ENCODE assay signal across 17 cellular contexts in the genomic region with DNA sequence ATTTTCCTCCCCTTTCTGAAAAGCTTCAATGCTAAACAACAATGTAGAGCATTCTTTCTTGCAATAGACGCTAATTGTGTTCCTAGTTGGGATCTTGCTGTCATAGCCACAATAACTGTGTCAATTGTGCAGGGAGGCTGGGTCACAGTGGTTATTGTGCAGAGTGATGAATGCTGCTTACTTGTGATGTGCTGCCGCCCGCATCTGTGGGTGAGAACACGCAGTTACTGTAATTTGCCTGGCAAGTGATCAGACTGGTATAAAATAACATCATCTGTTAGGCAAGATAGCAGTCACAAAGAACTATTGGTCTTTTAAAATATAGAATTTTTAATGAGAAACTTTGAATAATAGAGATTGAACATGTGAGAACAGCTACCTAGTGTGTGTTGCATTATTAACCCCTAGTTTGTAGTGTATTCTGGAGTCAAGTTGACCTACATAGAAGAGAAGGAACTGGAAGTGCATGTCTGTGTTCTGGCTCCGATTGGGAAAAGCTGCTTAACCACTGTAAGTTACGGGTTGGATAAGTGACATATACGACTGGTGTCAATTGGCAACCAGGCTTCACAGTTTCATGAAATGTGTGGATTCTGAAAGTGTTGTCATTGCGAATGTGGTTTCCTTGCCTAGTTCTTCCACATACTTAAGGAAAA. TPM values are rescaled to one million over a fixed set of nuclear protein-coding genes. Genes with fewer than 3 reads are reported as not detected.
DNase-seq lines count a peak whose midpoint lies in the region; ATAC-seq lines count a peak whose summit lies in the region.
"Had no signal": no experiment of that assay in that cellular context is flagged by ENCODE, and none has a peak within 500 bp of the region (broad histone marks: within the 10 kb centered on the region; RNA-seq: fewer than 3 reads in every experiment).

No MANE protein-coding gene starts in this region.

- ATAC-seq in HG03354 (IDR thresholded peaks at IDR 0.05; ENCODE audit: poor library complexity, severe bottlenecking, unreplicated experiment): no peak
- ATAC-seq in HG03520 (IDR thresholded peaks at IDR 0.05; ENCODE audit: unreplicated experiment): no peak
- no peak for ATAC-seq in GM21723 (IDR thresholded peaks at IDR 0.05; ENCODE audit: unreplicated experiment)

- intact Hi-C loops in posterior cingulate gyrus (cut with DNase I): no loop called here

- DNase-seq in G401 (ENCODE audit: low spot score) (peak; percentile 71), anterior cingulate cortex (lab: John Stamatoyannopoulos, UW) (peak in 54 of 58 donors; percentile 14 to 94 (median 70)), hippocampal formation (lab: John Stamatoyannopoulos, UW) (peak; percentile 83 to 97), posterior cingulate gyrus (peak; percentile 55 to 96 (median 76)), NCI-H748 (lab: John Stamatoyannopoulos, UW; ENCODE audit: unreplicated experiment) (no peak)
- DNase-seq: activated CD4-positive, alpha-beta T cell treated with anti-CD3 and anti-CD28 coated beads, Interleukin-2, amount 50 U/mL, for 4 hours; activated naive CD4-positive, alpha-beta T cell; amniotic stem cell; CD8-positive, alpha-beta memory T cell; kidney glomerular epithelial cell; NCI-H2107; NCI-H524; OCI-M1; thyroid gland had no signal

- in situ Hi-C loops in G401 (cut with HindIII; ENCODE audit: low sequenced_read_pairs): no loop called here

RNA-seq across cellular contexts. Expression of a gene that starts 43.6 kb away (rescaled TPM):
- total RNA-seq in G401 (2014; rRNA removed; shearing (Covaris generic)): 0.24 TPM in 1 of 2 replicates, not detected in the other
